In genomic region chr10:59904431-59905065, GRCh38 we compare ENCODE assay signal across 8 cellular contexts. TPM values are rescaled to one million over a fixed set of nuclear protein-coding genes. Genes with fewer than 3 reads are reported as not detected.
DNase-seq lines count a peak whose midpoint lies in the region; ATAC-seq, FAIRE-seq and TF ChIP-seq lines count a peak whose summit lies in the region.

No MANE protein-coding gene starts in this region.

- H3K4me3 ChIP-seq in NB4 (ENCODE audit: low read depth, low read length), result peak overlapping the region; percentile 90
- H3K4me3 ChIP-seq in neural cell (ENCODE audit: low read length), result peak overlapping the region; percentile 98

- no peak for DNase-seq in CD14-positive monocyte (ENCODE audit: low spot score)
- peak; percentile 36 for DNase-seq in NB4 (ENCODE audit: low read depth)
- no peak for DNase-seq in effector memory CD8-positive, alpha-beta T cell
- DNase-seq in D721Med (ENCODE audit: insufficient read length, low spot score), result no peak
- no peak for DNase-seq in HPDE6-E6E7 (ENCODE audit: extremely low spot score)
- DNase-seq in stimulated activated CD8-positive, alpha-beta memory T cell treated with anti-CD3 and anti-CD28 coated beads, Interleukin-4, amount 100 ng/mL, for 48 hours, result no peak

- no peaks in the 10 kb centered on the region for H3F3A ChIP-seq in neural cell (ENCODE audit: insufficient read depth, low read length, poor library complexity, severe bottlenecking)

- H3K4me1 Mint-ChIP-seq in CD14-positive monocyte, result peaks cover 59% of the 10 kb centered on the region
- H3K4me1 Mint-ChIP-seq in effector memory CD8-positive, alpha-beta T cell (ENCODE audit: low read depth in 2 of 2), result peaks cover 54 to 70% of the 10 kb centered on the region in 2 donors

- no peak for TF ChIP-seq EP300 in neural cell (conservative IDR thresholded peaks at IDR 0.05; ENCODE audit: poor library complexity, severe bottlenecking)

- peaks cover 8 to 9% of the 10 kb centered on the region in 2 donors for H3K36me3 Mint-ChIP-seq in CD14-positive monocyte
- peaks cover 11% of the 10 kb centered on the region for H3K36me3 Mint-ChIP-seq in effector memory CD8-positive, alpha-beta T cell (ENCODE audit: insufficient read depth)

- no peak for TF ChIP-seq POLR2A in NB4 (IDR thresholded peaks at IDR 0.05; ENCODE audit: extremely low read depth, insufficient read length)

- peak overlapping the region; percentile 95 to 98 for H3K4me3 Mint-ChIP-seq in CD14-positive monocyte
- peak overlapping the region; percentile 90 for H3K4me3 Mint-ChIP-seq in effector memory CD8-positive, alpha-beta T cell

- intact Hi-C loops in CD14-positive monocyte (cut with micrococcal nuclease), result loop anchor here (10.0 kb wide), 3 partner anchors 70 to 1640 kb away; partner anchors contain the start of genes CISD1 (in 1 of the 2) and IPMK (in 1 of the 2)

- no peak for TF ChIP-seq CTCF in CD14-positive monocyte (IDR thresholded peaks at IDR 0.05)
- TF ChIP-seq CTCF in NB4 (IDR thresholded peaks at IDR 0.05; ENCODE audit: low read depth, low read length), result no peak
- TF ChIP-seq CTCF in neural cell (IDR thresholded peaks at IDR 0.05; ENCODE audit: poor library complexity, severe bottlenecking), result no peak
- no peak for TF ChIP-seq CTCF in D721Med (IDR thresholded peaks at IDR 0.05; ENCODE audit: insufficient read depth, missing control alignments)

- peak overlapping the region; percentile 1 to 80 (median 53) for H3K27ac Mint-ChIP-seq in CD14-positive monocyte
- H3K27ac Mint-ChIP-seq in effector memory CD8-positive, alpha-beta T cell, result peak overlapping the region; percentile 96 to 97

- no peaks in the 10 kb centered on the region for H3K9me2 ChIP-seq in neural cell (ENCODE audit: insufficient read depth, low read length)

- H3K4me2 ChIP-seq in neural cell (ENCODE audit: low read length), result peak overlapping the region; percentile 81

- no peak for ATAC-seq in effector memory CD8-positive, alpha-beta T cell (replicated peaks)
- ATAC-seq in GM18861 (IDR thresholded peaks at IDR 0.05; ENCODE audit: unreplicated experiment), result no peak

- H3K36me3 ChIP-seq in neural cell (ENCODE audit: insufficient read depth, low read length), result no peaks in the 10 kb centered on the region

- no peaks in the 10 kb centered on the region for H3K9me3 ChIP-seq in neural cell (ENCODE audit: low read length)

- peaks cover 56% of the 10 kb centered on the region for H3K79me2 ChIP-seq in neural cell (replicated peaks; ENCODE audit: insufficient read depth, low read length)

- no peaks in the 10 kb centered on the region for H3K27me3 ChIP-seq in neural cell (ENCODE audit: insufficient read depth, low read depth, low read length)

- FAIRE-seq in D721Med (lab: Jason Lieb, UNC), result no peak

- H2AFZ ChIP-seq in neural cell (ENCODE audit: low read depth, low read length), result no peak overlapping the region

- peak overlapping the region; percentile 86 for H3K9ac ChIP-seq in neural cell (ENCODE audit: low read length)

- H3K27ac ChIP-seq in neural cell (ENCODE audit: low read length), result peak overlapping the region; percentile 79

- H3K27me3 Mint-ChIP-seq in CD14-positive monocyte (ENCODE audit: low read depth in 3 of 3), result peaks cover 0 to 2% (median 2%) of the 10 kb centered on the region in 3 donors
- H3K27me3 Mint-ChIP-seq in effector memory CD8-positive, alpha-beta T cell, result no peaks in the 10 kb centered on the region

- no peaks in the 10 kb centered on the region for H3K9me3 Mint-ChIP-seq in CD14-positive monocyte
- H3K9me3 Mint-ChIP-seq in effector memory CD8-positive, alpha-beta T cell, result no peaks in the 10 kb centered on the region

- H4K20me1 ChIP-seq in neural cell (ENCODE audit: insufficient read depth), result peaks cover 3% of the 10 kb centered on the region

- no peak for TF ChIP-seq RAD21 in neural cell (conservative IDR thresholded peaks at IDR 0.05)

TF ChIP-seq in neural cell, 6 proteins besides CTCF, POLR2A, EP300 and RAD21:
- TF ChIP-seq REST (IDR thresholded peaks at IDR 0.05; ENCODE audit: borderline replicate concordance) (no peak), SMC3 (conservative IDR thresholded peaks at IDR 0.05; ENCODE audit: poor library complexity) (no peak), MXI1 (conservative IDR thresholded peaks at IDR 0.05; ENCODE audit: poor library complexity, severe bottlenecking) (no peak), EZH2 (IDR thresholded peaks at IDR 0.05; ENCODE audit: borderline replicate concordance, insufficient read depth, low read length, poor library complexity, severe bottlenecking) (no peak), POLR2AphosphoS5 (IDR thresholded peaks at IDR 0.05) (no peak)
TF ChIP-seq in neural cell: peak in this region for 0.

RNA-seq across cellular contexts. Expression of gene CCDC6, which starts 1.8 kb away (rescaled TPM):
- polyA plus RNA-seq in CD14-positive monocyte (1 to 10 TPM; 4.2 to 6.2 TPM), neural cell (20.1 and 20.4 TPM in 2 replicates)
- polyA minus RNA-seq in neural cell, result 52.1 and 62.3 TPM in 2 replicates
